8 cellular contexts compared by ENCODE assay signal in the genomic region with DNA sequence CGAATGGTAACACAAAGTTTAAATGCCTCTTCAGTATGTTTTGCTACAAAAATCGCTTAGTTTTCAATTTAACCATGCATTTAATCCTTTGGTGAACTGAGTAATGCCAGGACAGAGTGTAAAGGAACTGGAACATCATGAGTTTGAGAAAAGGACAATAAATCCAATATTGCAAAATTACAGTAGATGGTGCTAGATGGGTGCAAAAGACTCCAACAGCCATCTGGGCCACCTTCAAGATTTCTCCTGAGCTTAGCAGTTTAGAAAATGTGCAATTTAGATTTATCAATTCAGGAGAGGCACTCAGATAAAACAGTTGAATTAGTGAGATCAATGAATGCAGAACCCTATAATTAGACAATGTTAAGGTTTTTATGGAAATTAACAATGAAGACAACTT. TPM values are rescaled to one million over a fixed set of nuclear protein-coding genes. Genes with fewer than 3 reads are reported as not detected.
DNase-seq lines count a peak whose midpoint lies in the region; ATAC-seq and TF ChIP-seq lines count a peak whose summit lies in the region.

No MANE protein-coding gene starts in this region.

- H3K4me3 ChIP-seq in CD8-positive, alpha-beta T cell (ENCODE audit: low read depth, low read length), result no peak overlapping the region
- no peak overlapping the region for H3K4me3 ChIP-seq in RWPE2 (ENCODE audit: severe bottlenecking)

- no peaks in the 10 kb centered on the region for H3K4me1 Mint-ChIP-seq in CD8-positive, alpha-beta T cell (ENCODE audit: low read depth)
- no peaks in the 10 kb centered on the region for H3K4me1 Mint-ChIP-seq in stimulated activated effector memory CD8-positive, alpha-beta T cell treated with anti-CD3 and anti-CD28 coated beads, Interleukin-12 subunit alpha, Interleukin-12 subunit beta, amount 100 ng/mL, for 72 hours

- intact Hi-C loops in CD8-positive, alpha-beta T cell (cut with DNase I, micrococcal nuclease), result loop anchor here (1.0 to 10.0 kb wide), 5 partner anchors 217 to 477 kb away; no protein-coding TSS in a partner anchor

- no peak overlapping the region for H3K27ac ChIP-seq in CD8-positive, alpha-beta T cell (ENCODE audit: low read depth, low read length)
- H3K27ac ChIP-seq in RWPE2 (ENCODE audit: poor library complexity, severe bottlenecking), result no peak overlapping the region

- CTCF ChIA-PET in CD8-positive, alpha-beta T cell (lab: Charles Lee), result interaction anchor here (0.6 to 2.6 kb wide), 15 partner anchors 14 to 580 kb away, joined by 3 to 15 read pairs (median 4); no protein-coding TSS in a partner anchor

- TF ChIP-seq CTCF in CD8-positive, alpha-beta T cell (IDR thresholded peaks at IDR 0.05), result peak; percentile 37
- TF ChIP-seq CTCF in RWPE2 (IDR thresholded peaks at IDR 0.05; ENCODE audit: poor library complexity, severe bottlenecking), result peak; percentile 35

- peak in 1 of 7 experiments; percentile 15 for DNase-seq in CD8-positive, alpha-beta T cell
- DNase-seq in RWPE2 (ENCODE audit: low spot score) (no peak), inferior parietal cortex (ENCODE audit: extremely low spot score) (peak; percentile 22), iPS-NIHi11 (ENCODE audit: low spot score) (no peak), NCI-H1048 (lab: John Stamatoyannopoulos, UW) (no peak)
- DNase-seq in stimulated activated effector memory CD8-positive, alpha-beta T cell treated with anti-CD3 and anti-CD28 coated beads, Interleukin-12 subunit alpha, Interleukin-12 subunit beta, amount 100 ng/mL, for 72 hours (ENCODE audit: low spot score in 2 of 2), result no peak

- no peak for ATAC-seq in CD8-positive, alpha-beta T cell
- ATAC-seq in RWPE2 (ENCODE audit: low read depth), result no peak
- ATAC-seq in stimulated activated effector memory CD8-positive, alpha-beta T cell treated with anti-CD3 and anti-CD28 coated beads, Interleukin-12 subunit alpha, Interleukin-12 subunit beta, amount 100 ng/mL, for 72 hours, result no peak
- no peak for ATAC-seq in HG03565 (IDR thresholded peaks at IDR 0.05; ENCODE audit: unreplicated experiment)

- POLR2A ChIA-PET in CD8-positive, alpha-beta T cell (lab: Charles Lee), result no interaction called here

- no peaks in the 10 kb centered on the region for H3K9me3 Mint-ChIP-seq in CD8-positive, alpha-beta T cell
- H3K9me3 Mint-ChIP-seq in stimulated activated effector memory CD8-positive, alpha-beta T cell treated with anti-CD3 and anti-CD28 coated beads, Interleukin-12 subunit alpha, Interleukin-12 subunit beta, amount 100 ng/mL, for 72 hours, result no peaks in the 10 kb centered on the region

- no peaks in the 10 kb centered on the region for H3K27me3 ChIP-seq in CD8-positive, alpha-beta T cell (ENCODE audit: insufficient read depth, low read length)
- H3K27me3 ChIP-seq in RWPE2 (ENCODE audit: insufficient read depth, poor library complexity, severe bottlenecking), result no peaks in the 10 kb centered on the region

- no peak overlapping the region for H3K4me3 Mint-ChIP-seq in CD8-positive, alpha-beta T cell
- H3K4me3 Mint-ChIP-seq in stimulated activated effector memory CD8-positive, alpha-beta T cell treated with anti-CD3 and anti-CD28 coated beads, Interleukin-12 subunit alpha, Interleukin-12 subunit beta, amount 100 ng/mL, for 72 hours, result no peak overlapping the region

- peak; percentile 44 for TF ChIP-seq RAD21 in Ishikawa (IDR thresholded peaks at IDR 0.05; ENCODE audit: low read depth)

- no peaks in the 10 kb centered on the region for H3K36me3 ChIP-seq in CD8-positive, alpha-beta T cell (ENCODE audit: insufficient read depth, low read length)
- no peaks in the 10 kb centered on the region for H3K36me3 ChIP-seq in RWPE2 (ENCODE audit: low read depth)

- H3K9me3 ChIP-seq in CD8-positive, alpha-beta T cell (ENCODE audit: low read length), result no peaks in the 10 kb centered on the region
- no peaks in the 10 kb centered on the region for H3K9me3 ChIP-seq in RWPE2 (ENCODE audit: severe bottlenecking)

- no peaks in the 10 kb centered on the region for H3K36me3 Mint-ChIP-seq in CD8-positive, alpha-beta T cell
- H3K36me3 Mint-ChIP-seq in stimulated activated effector memory CD8-positive, alpha-beta T cell treated with anti-CD3 and anti-CD28 coated beads, Interleukin-12 subunit alpha, Interleukin-12 subunit beta, amount 100 ng/mL, for 72 hours, result no peaks in the 10 kb centered on the region

- no peaks in the 10 kb centered on the region for H3K4me1 ChIP-seq in CD8-positive, alpha-beta T cell (ENCODE audit: insufficient read depth, low read length)
- H3K4me1 ChIP-seq in RWPE2 (ENCODE audit: insufficient read depth, poor library complexity, severe bottlenecking), result no peaks in the 10 kb centered on the region

- H3K27ac Mint-ChIP-seq in CD8-positive, alpha-beta T cell, result no peak overlapping the region
- no peak overlapping the region for H3K27ac Mint-ChIP-seq in stimulated activated effector memory CD8-positive, alpha-beta T cell treated with anti-CD3 and anti-CD28 coated beads, Interleukin-12 subunit alpha, Interleukin-12 subunit beta, amount 100 ng/mL, for 72 hours

- H3K27me3 Mint-ChIP-seq in CD8-positive, alpha-beta T cell (ENCODE audit: low read depth), result no peaks in the 10 kb centered on the region

- TF ChIP-seq EP300 in Ishikawa (IDR thresholded peaks at IDR 0.05; ENCODE audit: borderline replicate concordance), result no peak

TF ChIP-seq in Ishikawa, 13 proteins besides CTCF, POLR2A, EP300 and RAD21:
- TF ChIP-seq TCF12 (IDR thresholded peaks at IDR 0.05; ENCODE audit: low read depth), result no peak
- TF ChIP-seq NFIC (IDR thresholded peaks at IDR 0.05), result no peak
- TF ChIP-seq, protein P1, sequence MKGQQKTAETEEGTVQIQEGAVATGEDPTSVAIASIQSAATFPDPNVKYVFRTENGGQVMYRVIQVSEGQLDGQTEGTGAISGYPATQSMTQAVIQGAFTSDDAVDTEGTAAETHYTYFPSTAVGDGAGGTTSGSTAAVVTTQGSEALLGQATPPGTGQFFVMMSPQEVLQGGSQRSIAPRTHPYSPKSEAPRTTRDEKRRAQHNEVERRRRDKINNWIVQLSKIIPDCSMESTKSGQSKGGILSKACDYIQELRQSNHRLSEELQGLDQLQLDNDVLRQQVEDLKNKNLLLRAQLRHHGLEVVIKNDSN (IDR thresholded peaks at IDR 0.05), result no peak
- TF ChIP-seq ZBTB7A (IDR thresholded peaks at IDR 0.05; ENCODE audit: low read depth), result no peak
- no peak for TF ChIP-seq TAF1 (IDR thresholded peaks at IDR 0.05; ENCODE audit: low read depth)
- TF ChIP-seq CEBPB (IDR thresholded peaks at IDR 0.05), result no peak
- no peak for TF ChIP-seq CREB1 (IDR thresholded peaks at IDR 0.05; ENCODE audit: low read depth)
- TF ChIP-seq TEAD4 (IDR thresholded peaks at IDR 0.05), result no peak
- TF ChIP-seq, protein P2, sequence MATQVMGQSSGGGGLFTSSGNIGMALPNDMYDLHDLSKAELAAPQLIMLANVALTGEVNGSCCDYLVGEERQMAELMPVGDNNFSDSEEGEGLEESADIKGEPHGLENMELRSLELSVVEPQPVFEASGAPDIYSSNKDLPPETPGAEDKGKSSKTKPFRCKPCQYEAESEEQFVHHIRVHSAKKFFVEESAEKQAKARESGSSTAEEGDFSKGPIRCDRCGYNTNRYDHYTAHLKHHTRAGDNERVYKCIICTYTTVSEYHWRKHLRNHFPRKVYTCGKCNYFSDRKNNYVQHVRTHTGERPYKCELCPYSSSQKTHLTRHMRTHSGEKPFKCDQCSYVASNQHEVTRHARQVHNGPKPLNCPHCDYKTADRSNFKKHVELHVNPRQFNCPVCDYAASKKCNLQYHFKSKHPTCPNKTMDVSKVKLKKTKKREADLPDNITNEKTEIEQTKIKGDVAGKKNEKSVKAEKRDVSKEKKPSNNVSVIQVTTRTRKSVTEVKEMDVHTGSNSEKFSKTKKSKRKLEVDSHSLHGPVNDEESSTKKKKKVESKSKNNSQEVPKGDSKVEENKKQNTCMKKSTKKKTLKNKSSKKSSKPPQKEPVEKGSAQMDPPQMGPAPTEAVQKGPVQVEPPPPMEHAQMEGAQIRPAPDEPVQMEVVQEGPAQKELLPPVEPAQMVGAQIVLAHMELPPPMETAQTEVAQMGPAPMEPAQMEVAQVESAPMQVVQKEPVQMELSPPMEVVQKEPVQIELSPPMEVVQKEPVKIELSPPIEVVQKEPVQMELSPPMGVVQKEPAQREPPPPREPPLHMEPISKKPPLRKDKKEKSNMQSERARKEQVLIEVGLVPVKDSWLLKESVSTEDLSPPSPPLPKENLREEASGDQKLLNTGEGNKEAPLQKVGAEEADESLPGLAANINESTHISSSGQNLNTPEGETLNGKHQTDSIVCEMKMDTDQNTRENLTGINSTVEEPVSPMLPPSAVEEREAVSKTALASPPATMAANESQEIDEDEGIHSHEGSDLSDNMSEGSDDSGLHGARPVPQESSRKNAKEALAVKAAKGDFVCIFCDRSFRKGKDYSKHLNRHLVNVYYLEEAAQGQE (IDR thresholded peaks at IDR 0.05; ENCODE audit: low read depth), result no peak
- TF ChIP-seq FOXM1 (IDR thresholded peaks at IDR 0.05; ENCODE audit: borderline replicate concordance, low read depth), result no peak
- TF ChIP-seq YY1 (IDR thresholded peaks at IDR 0.05; ENCODE audit: low read depth), result no peak
- TF ChIP-seq, protein P3, sequence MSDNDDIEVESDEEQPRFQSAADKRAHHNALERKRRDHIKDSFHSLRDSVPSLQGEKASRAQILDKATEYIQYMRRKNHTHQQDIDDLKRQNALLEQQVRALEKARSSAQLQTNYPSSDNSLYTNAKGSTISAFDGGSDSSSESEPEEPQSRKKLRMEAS (IDR thresholded peaks at IDR 0.05), result no peak
- no peak for TF ChIP-seq EGR1 (IDR thresholded peaks at IDR 0.05)
TF ChIP-seq in Ishikawa: peak in this region for 0.

RNA-seq across cellular contexts. Expression of a gene that starts 33.2 kb away (rescaled TPM):
- 10 to 100 TPM; 14.8 to 16.3 TPM for total RNA-seq in CD8-positive, alpha-beta T cell
